In the genomic region with DNA sequence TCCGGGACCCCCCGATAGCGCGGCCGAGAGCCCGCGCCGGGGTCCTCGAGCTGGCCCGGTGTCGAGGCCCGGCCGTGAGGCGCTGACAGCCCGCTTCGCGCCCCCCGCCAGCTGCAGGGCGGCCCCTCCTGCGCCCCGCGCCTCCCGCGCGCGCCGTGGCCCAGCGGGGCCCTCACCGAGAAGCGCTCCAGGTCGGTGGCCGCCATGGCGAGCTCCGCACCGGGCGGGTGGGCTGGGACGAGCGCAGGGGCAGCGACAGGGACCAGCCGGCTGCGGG, we compare ENCODE assay signal across 9 cellular contexts. TPM values are rescaled to one million over a fixed set of nuclear protein-coding genes. Genes with fewer than 3 reads are reported as not detected.
DNase-seq lines count a peak whose midpoint lies in the region; ATAC-seq and TF ChIP-seq lines count a peak whose summit lies in the region.
"Had no signal": no experiment of that assay in that cellular context is flagged by ENCODE, and none has a peak within 500 bp of the region (broad histone marks: within the 10 kb centered on the region; RNA-seq: fewer than 3 reads in every experiment).

No MANE protein-coding gene starts in this region.

- H3K79me2 ChIP-seq in Karpas-422 (ENCODE audit: low read length) = no peaks in the 10 kb centered on the region

- H3K36me3 ChIP-seq in Karpas-422 (ENCODE audit: insufficient read depth, low read length) (no peaks in the 10 kb centered on the region), endocrine pancreas (ENCODE audit: control insufficient read depth, insufficient read depth, low read length) (no peaks in the 10 kb centered on the region), neuron (ENCODE audit: insufficient read depth, low read length) (no peaks in the 10 kb centered on the region)

- H2AFZ ChIP-seq in Karpas-422 (ENCODE audit: low read length) (no peak overlapping the region), neuron (ENCODE audit: low read depth, low read length) (peak overlapping the region; percentile 96)

- H4K20me1 ChIP-seq in Karpas-422 (ENCODE audit: insufficient read depth, low read depth, low read length) = no peaks in the 10 kb centered on the region

- DNase-seq in Karpas-422 = no peak
- DNase-seq in activated naive CD4-positive, alpha-beta T cell treated with anti-CD3 and anti-CD28 coated beads, Interleukin-2, amount 50 U/mL, for 72 hours (ENCODE audit: low spot score in 2 of 2) = no peak
- DNase-seq in mucosa of gallbladder (ENCODE audit: low spot score) = no peak
- no peak for DNase-seq in dedifferentiated amniotic fluid mesenchymal stem cell (ENCODE audit: extremely low spot score)
- DNase-seq in activated CD4-positive, alpha-beta T cell treated with anti-CD3 and anti-CD28 coated beads for 48 hours = no peak

- no peak for TF ChIP-seq CTCF in C4-2B (conservative IDR thresholded peaks at IDR 0.05)

- peak overlapping the region; percentile 65; the same call in 1 of the 2 replicates for H3K4me3 ChIP-seq in Karpas-422 (ENCODE audit: low read length)
- no peak overlapping the region for H3K4me3 ChIP-seq in endocrine pancreas (ENCODE audit: control insufficient read depth, insufficient read depth, low read length)
- H3K4me3 ChIP-seq in neuron (ENCODE audit: low read length) = peak overlapping the region; percentile 69

- no peaks in the 10 kb centered on the region; the same call in 1 of the 2 replicates for H3K27me3 ChIP-seq in Karpas-422 (ENCODE audit: low read length)
- no peaks in the 10 kb centered on the region for H3K27me3 ChIP-seq in endocrine pancreas (ENCODE audit: control insufficient read depth, insufficient read depth, low read length)
- peaks cover 17% of the 10 kb centered on the region for H3K27me3 ChIP-seq in neuron (ENCODE audit: insufficient read depth, low read length)

- H3K9me3 Mint-ChIP-seq in activated naive CD4-positive, alpha-beta T cell treated with anti-CD3 and anti-CD28 coated beads, Interleukin-2, amount 50 U/mL, for 72 hours = no peaks in the 10 kb centered on the region
- H3K9me3 Mint-ChIP-seq: WTC11 had no signal

- H3K9ac ChIP-seq in Karpas-422 (ENCODE audit: low read length) (peak overlapping the region; percentile 56), endocrine pancreas (ENCODE audit: control insufficient read depth, insufficient read depth, low read length) (peak overlapping the region; percentile 76)

- no peaks in the 10 kb centered on the region for H3K36me3 Mint-ChIP-seq in activated naive CD4-positive, alpha-beta T cell treated with anti-CD3 and anti-CD28 coated beads, Interleukin-2, amount 50 U/mL, for 72 hours
- H3K36me3 Mint-ChIP-seq: WTC11 had no signal

- H3K4me1 ChIP-seq in Karpas-422 (ENCODE audit: low read length) = peaks cover 4% of the 10 kb centered on the region; the same call in 1 of the 2 replicates
- peaks cover 12% of the 10 kb centered on the region for H3K4me1 ChIP-seq in endocrine pancreas (ENCODE audit: control insufficient read depth, insufficient read depth, low read length)
- peaks cover 14% of the 10 kb centered on the region for H3K4me1 ChIP-seq in neuron (ENCODE audit: insufficient read depth, low read length)

- H3K9me2 ChIP-seq in Karpas-422 (replicated peaks; ENCODE audit: insufficient read depth, low read length) = no peaks in the 10 kb centered on the region

- H3K9me3 ChIP-seq in Karpas-422 (ENCODE audit: low read length) (no peaks in the 10 kb centered on the region), endocrine pancreas (ENCODE audit: control insufficient read depth, low read length) (no peaks in the 10 kb centered on the region), neuron (ENCODE audit: low read length) (no peaks in the 10 kb centered on the region)

- H3K4me2 ChIP-seq in Karpas-422 (ENCODE audit: low read depth, low read length, poor library complexity, severe bottlenecking) = peak overlapping the region; percentile 59

- no peak for ATAC-seq in activated naive CD4-positive, alpha-beta T cell treated with anti-CD3 and anti-CD28 coated beads, Interleukin-2, amount 50 U/mL, for 72 hours

- no peak overlapping the region for H3K27ac Mint-ChIP-seq in activated naive CD4-positive, alpha-beta T cell treated with anti-CD3 and anti-CD28 coated beads, Interleukin-2, amount 50 U/mL, for 72 hours
- H3K27ac Mint-ChIP-seq: WTC11 had no signal

- H3K27ac ChIP-seq in C4-2B (peak overlapping the region; percentile 67), Karpas-422 (ENCODE audit: low read length) (no peak overlapping the region)

RNA-seq across cellular contexts. Expression of gene SEPTIN8, which starts 0.2 kb away (rescaled TPM):
- total RNA-seq in Karpas-422 (2014; rRNA removed; shearing (Covaris generic); ENCODE audit: low replicate concordance) = 4.1 and 7.0 TPM in 2 replicates
- 10 to 100 TPM in 1 of 2 donors, 1 to 10 TPM in 1; 9.4 to 15.5 TPM for total RNA-seq in activated naive CD4-positive, alpha-beta T cell treated with anti-CD3 and anti-CD28 coated beads, Interleukin-2, amount 50 U/mL, for 72 hours
- 63.9 TPM for total RNA-seq in mucosa of gallbladder

RNA-seq across cellular contexts. Expression of gene CCNI2, which starts 29.6 kb away (rescaled TPM):
- 0.15 TPM in 1 of 2 replicates, not detected in the other for total RNA-seq in Karpas-422 (2014; rRNA removed; shearing (Covaris generic); ENCODE audit: low replicate concordance)
- 1 to 10 TPM in 1 of 2 donors, under 1 TPM in 1; 0.87 to 2.2 TPM for total RNA-seq in activated naive CD4-positive, alpha-beta T cell treated with anti-CD3 and anti-CD28 coated beads, Interleukin-2, amount 50 U/mL, for 72 hours
- 8.4 TPM for total RNA-seq in mucosa of gallbladder

RNA-seq across cellular contexts. Expression of gene SOWAHA, which starts 36.2 kb away (rescaled TPM):
- total RNA-seq in Karpas-422 (2014; rRNA removed; shearing (Covaris generic); ENCODE audit: low replicate concordance) = not detected in 2 replicates
- not detected for total RNA-seq in activated naive CD4-positive, alpha-beta T cell treated with anti-CD3 and anti-CD28 coated beads, Interleukin-2, amount 50 U/mL, for 72 hours
- 22.2 TPM for total RNA-seq in mucosa of gallbladder

RNA-seq across cellular contexts. Expression of gene KIF3A, which starts 39.5 kb away (rescaled TPM):
- 17.6 and 23.1 TPM in 2 replicates for total RNA-seq in Karpas-422 (2014; rRNA removed; shearing (Covaris generic); ENCODE audit: low replicate concordance)
- 10 to 100 TPM in 1 of 2 donors, 1 to 10 TPM in 1; 9.0 to 12.7 TPM for total RNA-seq in activated naive CD4-positive, alpha-beta T cell treated with anti-CD3 and anti-CD28 coated beads, Interleukin-2, amount 50 U/mL, for 72 hours
- 15.5 TPM for total RNA-seq in mucosa of gallbladder

RNA-seq across cellular contexts. Expression of gene SHROOM1, which starts 53.6 kb away (rescaled TPM):
- total RNA-seq in Karpas-422 (2014; rRNA removed; shearing (Covaris generic); ENCODE audit: low replicate concordance) = 1.6 and 1.8 TPM in 2 replicates
- total RNA-seq in activated naive CD4-positive, alpha-beta T cell treated with anti-CD3 and anti-CD28 coated beads, Interleukin-2, amount 50 U/mL, for 72 hours = 1 to 10 TPM; 1.3 to 2.3 TPM
- 96.1 TPM for total RNA-seq in mucosa of gallbladder

Comparison
In these comparisons a context has a peak if more than half of its experiments do, and no peak if none do; other contexts are left out.
1. RNA of gene SOWAHA, which starts 36.2 kb away (total RNA-seq): 22.2 TPM in mucosa of gallbladder (single experiment); not detected in Karpas-422 and not detected in activated naive CD4-positive, alpha-beta T cell treated with anti-CD3 and anti-CD28 coated beads, Interleukin-2, amount 50 U/mL, for 72 hours; every median in the first group is over 10 times any median in the second.